8 cellular contexts compared by ENCODE assay signal in genomic region chr1:244918422-244919319, GRCh38. TPM values are rescaled to one million over a fixed set of nuclear protein-coding genes. Genes with fewer than 3 reads are reported as not detected.
DNase-seq lines count a peak whose midpoint lies in the region; ATAC-seq, FAIRE-seq and TF ChIP-seq lines count a peak whose summit lies in the region.

No MANE protein-coding gene starts in this region.

- peak overlapping the region; percentile 78 for H3K4me3 Mint-ChIP-seq in activated T-helper 17 cell treated with anti-CD3 and anti-CD28 coated beads, Interleukin-2, amount 50 U/mL, for 72 hours

- H4K8ac ChIP-seq in neuronal stem cell (ENCODE audit: low read depth, low read length): no peak overlapping the region

- H2BK12ac ChIP-seq in neuronal stem cell (ENCODE audit: low read length): no peak overlapping the region

- peak overlapping the region; percentile 10 for H3K27ac Mint-ChIP-seq in activated T-helper 17 cell treated with anti-CD3 and anti-CD28 coated beads, Interleukin-2, amount 50 U/mL, for 72 hours

- H2BK120ac ChIP-seq in neuronal stem cell (ENCODE audit: low read depth, low read length): no peak overlapping the region

- H4K91ac ChIP-seq in neuronal stem cell (ENCODE audit: low read depth, low read length, poor library complexity): no peak overlapping the region

- TF ChIP-seq CTCF in A549 (IDR thresholded peaks at IDR 0.05) (no peak), fibroblast of villous mesenchyme (IDR thresholded peaks at IDR 0.05; ENCODE audit: insufficient read depth, low read depth, low read length) (peak; percentile 9)

- CTCF ChIA-PET in A549 (lab: Yijun Ruan, JAX): interaction anchor here (0.6 to 2.0 kb wide), 3 partner anchors 10 to 315 kb away, joined by 4 to 5 read pairs (median 4); a partner anchor contains a TSS

- H3K4me1 ChIP-seq in A549: peaks cover 4% of the 10 kb centered on the region; the same call in 1 of the 3 replicates
- H3K4me1 ChIP-seq in neuronal stem cell (ENCODE audit: control insufficient read depth in 2 of 2, insufficient read depth in 1 of 2, low read depth in 1 of 2, low read length in 2 of 2): no peaks in the 10 kb centered on the region
- peaks cover 0 to 11% (median 7%) of the 10 kb centered on the region in 5 donors for H3K4me1 ChIP-seq in subcutaneous abdominal adipose tissue (ENCODE audit: control insufficient read depth in 5 of 5, insufficient read depth in 5 of 5, low read length in 5 of 5)

- no peak overlapping the region for H3K4ac ChIP-seq in neuronal stem cell (ENCODE audit: low read length)

- no peak overlapping the region for H2BK5ac ChIP-seq in neuronal stem cell (ENCODE audit: low read length)

- no peaks in the 10 kb centered on the region for H3K79me1 ChIP-seq in neuronal stem cell (ENCODE audit: low read depth, low read length)

- TF ChIP-seq POLR2A in A549 (IDR thresholded peaks at IDR 0.05; ENCODE audit: low read length): no peak

- H3K27ac ChIP-seq in A549: peak overlapping the region; percentile 21 to 79; a peak in 5 of 6 replicates
- no peak overlapping the region for H3K27ac ChIP-seq in neuronal stem cell (replicated peaks; ENCODE audit: low read length)
- H3K27ac ChIP-seq in subcutaneous abdominal adipose tissue (ENCODE audit: low read depth, low read length): no peak overlapping the region

- no peaks in the 10 kb centered on the region for H3K9me3 ChIP-seq in A549
- H3K9me3 ChIP-seq in neuronal stem cell (replicated peaks in 1 of 2; ENCODE audit: control insufficient read depth in 2 of 2, insufficient read depth in 1 of 2, low read depth in 1 of 2, low read length in 2 of 2): no peaks in the 10 kb centered on the region
- H3K9me3 ChIP-seq in subcutaneous abdominal adipose tissue (ENCODE audit: control insufficient read depth in 5 of 5, low read length in 5 of 5): no peaks in the 10 kb centered on the region

- H3K27me3 ChIP-seq in neuronal stem cell (ENCODE audit: control insufficient read depth in 3 of 3, insufficient read depth in 3 of 3, low read depth in 1 of 3, low read length in 3 of 3) (peaks cover 0 to 70% (median 6%) of the 10 kb centered on the region in 3 experiments), subcutaneous abdominal adipose tissue (ENCODE audit: control insufficient read depth in 5 of 5, insufficient read depth in 4 of 5, low read length in 5 of 5) (peaks cover 0 to 6% (median 2%) of the 10 kb centered on the region in 5 donors)

- FAIRE-seq in A549 (lab: Jason Lieb, UNC): no peak

- H2AK5ac ChIP-seq in neuronal stem cell (ENCODE audit: low read depth, low read length): no peak overlapping the region

- DNase-seq in A549 (ENCODE audit: low read depth in 1 of 2, low spot score in 1 of 2) (peak; percentile 40 to 49), OCI-M1 (lab: John Stamatoyannopoulos, UW) (peak; percentile 67), fibroblast of villous mesenchyme (ENCODE audit: low read depth) (peak; percentile 22), neuronal stem cell (ENCODE audit: low spot score) (peak; percentile 21)

- H3K36me3 ChIP-seq in neuronal stem cell (replicated peaks in 1 of 2; ENCODE audit: control insufficient read depth in 2 of 2, insufficient read depth in 2 of 2, low read length in 2 of 2) (no peaks in the 10 kb centered on the region), subcutaneous abdominal adipose tissue (ENCODE audit: control insufficient read depth in 5 of 5, insufficient read depth in 5 of 5, low read length in 5 of 5) (no peaks in the 10 kb centered on the region)

- H3K27me3 Mint-ChIP-seq in activated T-helper 17 cell treated with anti-CD3 and anti-CD28 coated beads, Interleukin-2, amount 50 U/mL, for 72 hours: peaks cover 8% of the 10 kb centered on the region

- H3K4me2 ChIP-seq in A549 (peak overlapping the region; percentile 70), neuronal stem cell (ENCODE audit: insufficient read depth, low read length, poor library complexity, severe bottlenecking) (peak overlapping the region; percentile 73)

- no peak overlapping the region for H2BK15ac ChIP-seq in neuronal stem cell (ENCODE audit: low read length)

- no peaks in the 10 kb centered on the region for H3K9me3 Mint-ChIP-seq in activated T-helper 17 cell treated with anti-CD3 and anti-CD28 coated beads, Interleukin-2, amount 50 U/mL, for 72 hours

- 12% methylated on average over 34 of the region's 62 CpGs for WGBS in A549 (ENCODE audit: missing lambda C conversion rate)
- no CpG with 5 or more reads among the region's 62 CpGs for WGBS in neuronal stem cell (ENCODE audit: extremely low coverage in 2 of 2, insufficient read length in 2 of 2, insufficient replicate concordance in 1 of 2), 2 donors

- 0 out of 5 replicates have a peak, but pooled peaks have one; percentile 4 to 26 for TF ChIP-seq RAD21 in A549 (conservative IDR thresholded peaks at IDR 0.05 in 1 of 2, IDR thresholded peaks at IDR 0.05 in 1 of 2)

- H3K4me3 ChIP-seq in A549 (peak overlapping the region; percentile 43), fibroblast of villous mesenchyme (ENCODE audit: low read depth, low read length) (peak overlapping the region; percentile 60), neuronal stem cell (ENCODE audit: low read length in 2 of 2) (peak overlapping the region; percentile 35 to 79), subcutaneous abdominal adipose tissue (ENCODE audit: low read depth in 1 of 5, low read length in 5 of 5) (peak overlapping the region; percentile 70 to 82 (median 76))

- peak overlapping the region; percentile 30 for H3K18ac ChIP-seq in neuronal stem cell (ENCODE audit: low read length)

- H3K14ac ChIP-seq in neuronal stem cell (ENCODE audit: low read length): no peak overlapping the region

- TF ChIP-seq EP300 in A549 (IDR thresholded peaks at IDR 0.05): no peak

- no peak overlapping the region for H3K9ac ChIP-seq in neuronal stem cell (ENCODE audit: low read depth, low read length, poor library complexity)
- H3K9ac ChIP-seq in subcutaneous abdominal adipose tissue (ENCODE audit: low read length in 5 of 5): peak overlapping the region in 3 of 5 donors; percentile 7 to 70 (median 56)

- H3K4me1 Mint-ChIP-seq in activated T-helper 17 cell treated with anti-CD3 and anti-CD28 coated beads, Interleukin-2, amount 50 U/mL, for 72 hours: peaks cover 17% of the 10 kb centered on the region

- no peak overlapping the region for H3K23ac ChIP-seq in neuronal stem cell (ENCODE audit: low read depth, low read length, poor library complexity)

- POLR2A ChIA-PET in A549 (lab: Yijun Ruan, JAX): interaction anchor here (1.1 kb wide), 1 partner anchor 52 kb away, joined by 3 read pairs; no protein-coding TSS in a partner anchor

- ATAC-seq in A549 (peak; percentile 82 to 85), GM18511 (IDR thresholded peaks at IDR 0.05; ENCODE audit: unreplicated experiment) (peak; percentile 68), HG03342 (IDR thresholded peaks at IDR 0.05; ENCODE audit: unreplicated experiment) (peak; percentile 53)
- peak; percentile 70 for ATAC-seq in activated T-helper 17 cell treated with anti-CD3 and anti-CD28 coated beads, Interleukin-2, amount 50 U/mL, for 72 hours (replicated peaks)

- no peaks in the 10 kb centered on the region for H3K36me3 Mint-ChIP-seq in activated T-helper 17 cell treated with anti-CD3 and anti-CD28 coated beads, Interleukin-2, amount 50 U/mL, for 72 hours (ENCODE audit: low read depth)

- H2AFZ ChIP-seq in neuronal stem cell (ENCODE audit: low read length): peak overlapping the region; percentile 84

TF ChIP-seq in A549, 52 proteins besides CTCF, POLR2A, EP300 and RAD21 (continues in another document):
- TF ChIP-seq MAX (IDR thresholded peaks at IDR 0.05) (peak; percentile 94), KDM1A (IDR thresholded peaks at IDR 0.05; ENCODE audit: low read depth) (no peak), BHLHE40 (IDR thresholded peaks at IDR 0.05; ENCODE audit: low read depth, low read length) (no peak), HEYL (CRISPR knock-in tag; IDR thresholded peaks at IDR 0.05) (no peak), PBX3 (IDR thresholded peaks at IDR 0.05) (no peak), FOSB (CRISPR knock-in tag; IDR thresholded peaks at IDR 0.05) (no peak), E2F6 (IDR thresholded peaks at IDR 0.05; ENCODE audit: borderline replicate concordance, low read depth) (peak; percentile 28; the same call in 1 of the 2 replicates), MYC (IDR thresholded peaks at IDR 0.05; ENCODE audit: borderline replicate concordance, low read length) (no peak)

RNA-seq across cellular contexts. Expression of gene HNRNPU, which starts 54.3 kb away (rescaled TPM):
- polyA plus RNA-seq in A549 (2011; rRNA removed): 345 and 529 TPM in 2 replicates
- 132 and 167 TPM in 2 replicates for polyA plus RNA-seq in A549 (2012; cell fraction: cytosol; rRNA removed)
- polyA plus RNA-seq in A549 (2012; cell fraction: nucleus; rRNA removed): 136 and 185 TPM in 2 replicates
- polyA plus RNA-seq in A549 (2017; fragmentation: RNase III; extraction: RNeasy Plus Mini Kit Qiagen cat#74134 plus additional on column Dnase treatment): 449 to 465 TPM (median 455 TPM) in 3 replicates
- polyA minus RNA-seq in A549 (2011; rRNA and poly(A)+ RNA removed): 330 and 400 TPM in 2 replicates
- 100 to 1,000 TPM; 336 to 438 TPM for total RNA-seq in activated T-helper 17 cell treated with anti-CD3 and anti-CD28 coated beads, Interleukin-2, amount 50 U/mL, for 72 hours
- total RNA-seq in fibroblast of villous mesenchyme: 209 and 324 TPM in 2 replicates
- 302 TPM for polyA plus RNA-seq in neuronal stem cell (2013, experiment 1 of 2)
- 312 TPM for polyA plus RNA-seq in neuronal stem cell (2013, experiment 2 of 2)

Comparison
In these comparisons a context has a peak if more than half of its experiments do, and no peak if none do; other contexts are left out.
1. H3K27ac ChIP-seq: peak in A549 (2 of 2); none in neuronal stem cell (single experiment) and subcutaneous abdominal adipose tissue (single experiment).
2. Peak in every context shown above with its lines, with median percentiles within 50 percentile points of each other: ATAC-seq, DNase-seq and H3K4me3 ChIP-seq.